ENCODE assay signal across 33 cellular contexts in genomic region chr5:38141665-38142064, GRCh38.
"Had no signal": no experiment of that assay in that cellular context is flagged by ENCODE, and none has a peak within 500 bp of the region (broad histone marks: within the 10 kb centered on the region; RNA-seq: fewer than 3 reads in every experiment).

No MANE protein-coding gene starts in this region.

- H3K4me1 ChIP-seq: adrenal gland, ascending aorta, body of pancreas, breast epithelium had no signal

- H3K9me3 ChIP-seq: adrenal gland, ascending aorta, body of pancreas, breast epithelium had no signal

- H3K36me3 ChIP-seq: adrenal gland, ascending aorta, brain microvascular endothelial cell, breast epithelium, cardiac muscle cell had no signal

- DNase-seq: activated effector memory CD4-positive, alpha-beta T cell treated with anti-CD3 and anti-CD28 coated beads, Interleukin-2, amount 50 U/mL, for 16 hours; activated effector memory CD4-positive, alpha-beta T cell treated with Interleukin-2 at 50 U/mL for 16 hours; activated gamma-delta T cell; activated gamma-delta T cell treated with Interleukin-2 at 50 U/mL for 16 hours; activated naive CD4-positive, alpha-beta T cell; activated naive CD4-positive, alpha-beta T cell treated with anti-CD3 and anti-CD28 coated beads for 36 hours; activated naive CD4-positive, alpha-beta T cell treated with anti-CD3 and anti-CD28 coated beads, Interleukin-2, amount 10 ng/mL, durations not matched to agents 7 days and 5 days; activated naive CD4-positive, alpha-beta T cell treated with anti-CD3 and anti-CD28 coated beads, Interleukin-2, amount 50 U/mL, for 16 hours; activated naive CD4-positive, alpha-beta T cell treated with Interleukin-2 at 50 U/mL for 16 hours; activated naive CD8-positive, alpha-beta T cell treated with anti-CD3 and anti-CD28 coated beads for 36 hours; activated naive CD8-positive, alpha-beta T cell treated with anti-CD3 and anti-CD28 coated beads, Interleukin-2, amount 10 ng/mL, durations not matched to agents 7 days and 5 days; activated naive CD8-positive, alpha-beta T cell treated with anti-CD3 and anti-CD28 coated beads, Interleukin-2, amount 50 U/mL, for 24 hours; activated T-cell treated with anti-CD3 and anti-CD28 coated beads, Interleukin-2, amount 50 U/mL, for 1 hour; activated T-cell treated with anti-CD3 and anti-CD28 coated beads, Interleukin-2, amount 50 U/mL, for 24 hours; activated T-cell treated with anti-CD3 and anti-CD28 coated beads, Interleukin-2, amount 50 U/mL, for 4 hours; activated T-cell treated with anti-CD3 and anti-CD28 coated beads, Interleukin-2, amount 50 U/mL, for 72 hours; adrenal gland; amniotic stem cell; amygdala; anterior cingulate cortex; aorta; body of pancreas; brain microvascular endothelial cell; caudate nucleus; central memory CD4-positive, alpha-beta T cell; cerebellar nuclear complex had no signal

- H3K27me3 ChIP-seq: adrenal gland, ascending aorta, body of pancreas, breast epithelium had no signal

- H3K4me3 ChIP-seq: adrenal gland, ascending aorta, body of pancreas, breast epithelium, cardiac muscle cell had no signal

- H3K27ac ChIP-seq: adrenal gland, ascending aorta, body of pancreas, brain microvascular endothelial cell, breast epithelium, cardiac muscle cell had no signal

- ATAC-seq: activated naive CD4-positive, alpha-beta T cell treated with anti-CD3 and anti-CD28 coated beads, Interleukin-2, amount 50 U/mL, for 72 hours; activated naive CD8-positive, alpha-beta T cell treated with anti-CD3 and anti-CD28 coated beads, Interleukin-2, amount 50 U/mL, for 24 hours; activated T-cell treated with anti-CD3 and anti-CD28 coated beads, Interleukin-2, amount 50 U/mL, for 4 hours; activated T-cell treated with anti-CD3 and anti-CD28 coated beads, Interleukin-2, amount 50 U/mL, for 72 hours; activated T-helper 17 cell treated with anti-CD3 and anti-CD28 coated beads, Interleukin-2, amount 50 U/mL, for 72 hours; body of pancreas had no signal

- FAIRE-seq: astrocyte, colon had no signal
